24 cellular contexts compared by ENCODE assay signal in the genomic region with DNA sequence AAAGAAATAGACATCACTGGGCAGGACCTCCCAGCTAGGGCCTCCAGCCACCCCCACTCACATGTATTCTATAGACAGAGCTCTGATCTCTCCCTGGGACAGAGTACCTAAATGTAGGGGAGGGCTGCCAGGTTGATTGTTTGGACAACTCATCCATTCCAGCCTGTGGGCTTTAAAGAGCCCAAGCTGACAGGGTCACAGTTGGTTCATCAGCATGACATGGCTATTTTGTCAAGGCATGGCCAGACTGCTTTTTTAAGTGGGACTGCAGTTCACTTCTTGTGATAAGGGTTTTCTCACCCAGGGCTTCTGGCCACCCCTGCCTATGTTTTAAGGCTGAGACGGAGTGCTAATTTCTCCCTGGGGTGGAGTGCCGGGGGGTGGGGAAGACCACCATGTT.
"Had no signal": no experiment of that assay in that cellular context is flagged by ENCODE, and none has a peak within 500 bp of the region (broad histone marks: within the 10 kb centered on the region; RNA-seq: fewer than 3 reads in every experiment).

No MANE protein-coding gene starts in this region.

- H3K4me1 ChIP-seq: Peyer's patch, SJCRH30 had no signal

- H3K4me3 ChIP-seq: PC-9, Peyer's patch, SJCRH30 had no signal

- H2AFZ ChIP-seq: PC-9 had no signal

- H3K27ac ChIP-seq: KMS-11, PC-9, Peyer's patch, SJCRH30 had no signal

- H3K4me2 ChIP-seq: KMS-11, PC-9 had no signal

- ATAC-seq: HepG2, Right ventricle myocardium inferior, SK-N-SH treated with all-trans-retinoic acid at 6 μM for 48 hours had no signal

- H3K36me3 ChIP-seq: Peyer's patch, SJCRH30 had no signal

- DNase-seq: IMR-90, Kasumi-1, MM.1S, NCI-H1092 treated with DMSO at 0.1 percent for 48 hours, NCI-H1436, NCI-H187, NCI-H2029, NCI-H2081 treated with DMSO at 0.1 percent for 48 hours, NCI-H2171, NCI-H226, NCI-H446, NCI-H510A, NCI-H524 treated with DMSO at 0.1 percent for 48 hours, NCI-H69, NCI-H774, PC-9, Peyer's patch, SHP77 treated with DMSO at 0.1 percent for 48 hours, SJCRH30, T-helper 1 cell had no signal

- H3K27me3 ChIP-seq: Peyer's patch, SJCRH30 had no signal

- FAIRE-seq: HepG2 had no signal

- H3K9ac ChIP-seq: KMS-11 had no signal

- H3K9me3 ChIP-seq: Peyer's patch, SJCRH30 had no signal
